In the genomic region with DNA sequence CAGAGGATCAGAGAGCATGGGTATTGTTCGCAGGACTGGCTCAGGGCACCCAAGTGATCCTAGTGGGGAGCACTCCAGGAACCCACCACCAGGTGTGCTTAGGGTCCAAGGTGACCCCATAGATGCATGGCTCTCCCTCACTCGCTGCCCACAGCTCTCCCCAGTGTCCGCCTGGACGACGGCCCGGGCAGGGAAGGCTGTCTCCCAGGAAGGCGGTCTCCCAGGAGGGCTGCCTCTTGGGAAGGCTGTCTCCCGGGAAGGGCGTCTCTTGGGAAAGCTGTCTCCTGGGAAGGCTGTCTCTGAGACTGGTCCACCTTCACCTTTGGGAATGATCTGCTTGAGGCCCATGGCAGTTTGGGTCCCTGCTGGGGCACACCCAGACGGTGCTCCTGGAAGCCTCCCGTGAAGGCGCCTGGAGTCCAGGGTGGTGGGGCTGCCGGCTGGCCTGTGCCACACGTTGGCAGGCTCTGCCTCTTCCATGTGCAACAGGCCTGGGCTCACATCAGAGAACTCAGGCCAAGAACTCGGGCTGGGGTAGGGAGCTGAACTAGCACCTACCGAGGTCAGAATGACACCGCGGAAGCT, we compare ENCODE assay signal across 25 cellular contexts.
"Had no signal": no experiment of that assay in that cellular context is flagged by ENCODE, and none has a peak within 500 bp of the region (broad histone marks: within the 10 kb centered on the region; RNA-seq: fewer than 3 reads in every experiment).

No MANE protein-coding gene starts in this region.

- H3K4me3 ChIP-seq: breast epithelium, esophagus squamous epithelium, heart right ventricle, left lung, lung, mucosa of descending colon, psoas muscle, spleen, suprapubic skin, tibial nerve had no signal

- H3K4me1 ChIP-seq: parathyroid adenoma had no signal

- H2AFZ ChIP-seq: parathyroid adenoma had no signal

- H3K79me2 ChIP-seq: parathyroid adenoma had no signal

- H3K9ac ChIP-seq: parathyroid adenoma had no signal

- DNase-seq: activated CD4-positive, alpha-beta T cell treated with anti-CD3 and anti-CD28 coated beads for 36 hours; activated CD4-positive, CD25-positive, alpha-beta regulatory T cell; activated CD8-positive, alpha-beta memory T cell treated with anti-CD3 and anti-CD28 coated beads, Interleukin-2, amount 10 ng/mL, durations not matched to agents 7 days and 5 days; activated CD8-positive, alpha-beta T cell treated with anti-CD3 and anti-CD28 coated beads, Interleukin-2, amount 10 ng/mL, durations not matched to agents 7 days and 5 days; activated T-cell treated with anti-CD3 and anti-CD28 coated beads, Interleukin-2, amount 50 U/mL, for 48 hours; dermis blood vessel endothelial cell; effector CD4-positive, alpha-beta T cell; esophagus squamous epithelium; foreskin melanocyte; heart right ventricle; left lung; mesendoderm; mucosa of descending colon; nephron progenitor cell; nucleus accumbens; spleen; stimulated activated naive CD4-positive, alpha-beta T cell; T-helper 1 cell had no signal

- H3K36me3 ChIP-seq: breast epithelium had no signal

- H3K9me3 ChIP-seq: breast epithelium, esophagus squamous epithelium, heart right ventricle, left lung, mucosa of descending colon, psoas muscle, spleen, suprapubic skin, tibial nerve had no signal

- H3K27me3 ChIP-seq: breast epithelium, esophagus squamous epithelium, heart right ventricle, left lung, spleen, suprapubic skin, tibial nerve had no signal

- ATAC-seq: activated CD4-positive, alpha-beta T cell treated with anti-CD3 and anti-CD28 coated beads for 36 hours; activated CD8-positive, alpha-beta memory T cell treated with anti-CD3 and anti-CD28 coated beads, Interleukin-2, amount 10 ng/mL, durations not matched to agents 7 days and 5 days; activated CD8-positive, alpha-beta T cell treated with anti-CD3 and anti-CD28 coated beads, Interleukin-2, amount 10 ng/mL, durations not matched to agents 7 days and 5 days; left lung; mucosa of descending colon; psoas muscle had no signal

- H3K27ac ChIP-seq: breast epithelium, epithelial cell of prostate, esophagus squamous epithelium, heart right ventricle, left lung, parathyroid adenoma, psoas muscle, spleen, suprapubic skin, tibial nerve had no signal
